In genomic region chr13:25286308-25286968, GRCh38 we compare ENCODE assay signal across 8 cellular contexts. TPM values are rescaled to one million over a fixed set of nuclear protein-coding genes. Genes with fewer than 3 reads are reported as not detected.
DNase-seq lines count a peak whose midpoint lies in the region; ATAC-seq lines count a peak whose summit lies in the region.

No MANE protein-coding gene starts in this region.

- peaks cover 0 to 3% of the 10 kb centered on the region in 2 donors for H3K27me3 ChIP-seq in naive thymus-derived CD4-positive, alpha-beta T cell (ENCODE audit: control insufficient read depth in 2 of 2, insufficient read depth in 2 of 2, low read length in 2 of 2)

- H3K27me3 Mint-ChIP-seq in activated T-cell treated with anti-CD3 and anti-CD28 coated beads, Interleukin-2, amount 50 U/mL, for 72 hours (ENCODE audit: low read depth): peaks cover 19% of the 10 kb centered on the region
- peaks cover 0 to 17% (median 8%) of the 10 kb centered on the region in 5 donors for H3K27me3 Mint-ChIP-seq in naive thymus-derived CD4-positive, alpha-beta T cell

- CTCF ChIA-PET in naive thymus-derived CD4-positive, alpha-beta T cell (lab: Charles Lee): interaction anchor here (0.5 to 1.1 kb wide), 4 partner anchors 14 to 145 kb away, joined by 3 to 4 read pairs (median 4); no protein-coding TSS in a partner anchor

- intact Hi-C loops in naive thymus-derived CD4-positive, alpha-beta T cell (cut with micrococcal nuclease): loop anchor here (2.0 to 10.0 kb wide), 12 partner anchors 54 to 1909 kb away; partner anchors contain the start of genes MIPEP (in 1 of the 2), PARP4 (in 1 of the 2) and RNF6 (in 1 of the 2)

- H3K36me3 ChIP-seq in naive thymus-derived CD4-positive, alpha-beta T cell (ENCODE audit: control insufficient read depth in 2 of 3, insufficient read depth in 3 of 3, low read length in 3 of 3): peaks cover 0 to 8% (median 0%) of the 10 kb centered on the region in 3 experiments

- peak overlapping the region; percentile 85 for H3K4me3 ChIP-seq in naive thymus-derived CD4-positive, alpha-beta T cell (ENCODE audit: low read length)

- H3K4me1 ChIP-seq in naive thymus-derived CD4-positive, alpha-beta T cell (ENCODE audit: control insufficient read depth in 2 of 2, insufficient read depth in 2 of 2, low read length in 2 of 2): peaks cover 12 to 27% of the 10 kb centered on the region in 2 donors

- H3K9me3 Mint-ChIP-seq in activated T-cell treated with anti-CD3 and anti-CD28 coated beads, Interleukin-2, amount 50 U/mL, for 72 hours: no peaks in the 10 kb centered on the region
- peaks cover 0 to 5% (median 0%) of the 10 kb centered on the region in 11 donors for H3K9me3 Mint-ChIP-seq in naive thymus-derived CD4-positive, alpha-beta T cell

- peak overlapping the region; percentile 100 for H3K27ac ChIP-seq in naive thymus-derived CD4-positive, alpha-beta T cell (ENCODE audit: low read depth, low read length)

- H3K4me1 Mint-ChIP-seq in activated T-cell treated with anti-CD3 and anti-CD28 coated beads, Interleukin-2, amount 50 U/mL, for 72 hours (ENCODE audit: low read depth): peaks cover 45% of the 10 kb centered on the region
- peaks cover 30 to 61% (median 53%) of the 10 kb centered on the region in 7 donors for H3K4me1 Mint-ChIP-seq in naive thymus-derived CD4-positive, alpha-beta T cell

- peak overlapping the region; percentile 98 to 99 for H3K4me3 Mint-ChIP-seq in activated T-cell treated with anti-CD3 and anti-CD28 coated beads, Interleukin-2, amount 50 U/mL, for 72 hours
- peak overlapping the region; percentile 94 to 100 (median 96) for H3K4me3 Mint-ChIP-seq in naive thymus-derived CD4-positive, alpha-beta T cell

- POLR2A ChIA-PET in naive thymus-derived CD4-positive, alpha-beta T cell (lab: Charles Lee): interaction anchor here (0.7 to 1.4 kb wide), 5 partner anchors 14 to 681 kb away, joined by 3 to 6 read pairs (median 3); no protein-coding TSS in a partner anchor

- no peaks in the 10 kb centered on the region for H3K9me3 ChIP-seq in naive thymus-derived CD4-positive, alpha-beta T cell (ENCODE audit: control insufficient read depth in 2 of 3, low read length in 3 of 3)

- ATAC-seq in activated T-cell treated with anti-CD3 and anti-CD28 coated beads, Interleukin-2, amount 50 U/mL, for 72 hours (replicated peaks in 1 of 2): peak; percentile 16 to 19
- ATAC-seq in naive thymus-derived CD4-positive, alpha-beta T cell: peak; percentile 40
- no peak for ATAC-seq in GM18519 (IDR thresholded peaks at IDR 0.05; ENCODE audit: low FRiP score, unreplicated experiment)

- DNase-seq in NCI-H1694 treated with DMSO at 0.1 percent for 48 hours (lab: John Stamatoyannopoulos, UW) (peak; percentile 9), NCI-H1694 (lab: John Stamatoyannopoulos, UW) (no peak), HCEC 1CT (peak; percentile 47), NCI-H460 (ENCODE audit: extremely low read depth, low read depth) (peak; percentile 8), fibroblast of peridontal ligament (ENCODE audit: extremely low read depth) (peak; percentile 52)
- peak; percentile 34 to 36 for DNase-seq in activated T-cell treated with anti-CD3 and anti-CD28 coated beads, Interleukin-2, amount 50 U/mL, for 72 hours
- DNase-seq in naive thymus-derived CD4-positive, alpha-beta T cell: peak; percentile 19 to 73 (median 61)

- H3K27ac Mint-ChIP-seq in activated T-cell treated with anti-CD3 and anti-CD28 coated beads, Interleukin-2, amount 50 U/mL, for 72 hours: peak overlapping the region; percentile 98
- peak overlapping the region; percentile 92 to 99 (median 97) for H3K27ac Mint-ChIP-seq in naive thymus-derived CD4-positive, alpha-beta T cell

- H3K36me3 Mint-ChIP-seq in activated T-cell treated with anti-CD3 and anti-CD28 coated beads, Interleukin-2, amount 50 U/mL, for 72 hours (ENCODE audit: insufficient read depth in 2 of 2): peaks cover 3 to 4% of the 10 kb centered on the region in 2 donors
- peaks cover 0 to 9% (median 4%) of the 10 kb centered on the region in 5 donors for H3K36me3 Mint-ChIP-seq in naive thymus-derived CD4-positive, alpha-beta T cell

RNA-seq across cellular contexts. Expression of gene MTMR6, which starts 0.8 kb away (rescaled TPM):
- 22.3 and 24.0 TPM in 2 replicates for total RNA-seq in NCI-H460 (2014; rRNA removed; shearing (Covaris generic))
- 13.0 and 18.5 TPM in 2 replicates for polyA plus RNA-seq in NCI-H460 (2014; cell fraction: nucleus; rRNA removed)
- total RNA-seq in activated T-cell treated with anti-CD3 and anti-CD28 coated beads, Interleukin-2, amount 50 U/mL, for 72 hours: 10 to 100 TPM; 14.4 to 15.6 TPM
- 10 to 100 TPM; 16.0 to 23.2 (median 18.5) TPM for total RNA-seq in naive thymus-derived CD4-positive, alpha-beta T cell
- polyA plus RNA-seq in naive thymus-derived CD4-positive, alpha-beta T cell: 10 to 100 TPM; 16.3 to 16.6 TPM

RNA-seq across cellular contexts. Expression of gene NUP58, which starts 15.0 kb away (rescaled TPM):
- 87.9 and 99.1 TPM in 2 replicates for total RNA-seq in NCI-H460 (2014; rRNA removed; shearing (Covaris generic))
- polyA plus RNA-seq in NCI-H460 (2014; cell fraction: nucleus; rRNA removed): 45.1 and 95.7 TPM in 2 replicates
- 100 to 1,000 TPM in 1 of 2 donors, 10 to 100 TPM in 1; 96.6 to 102 TPM for total RNA-seq in activated T-cell treated with anti-CD3 and anti-CD28 coated beads, Interleukin-2, amount 50 U/mL, for 72 hours
- total RNA-seq in naive thymus-derived CD4-positive, alpha-beta T cell: 10 to 100 TPM; 41.1 to 89.1 (median 57.0) TPM
- polyA plus RNA-seq in naive thymus-derived CD4-positive, alpha-beta T cell: 10 to 100 TPM; 13.4 to 22.1 TPM
